Comparison of ENCODE assay signal across 20 cellular contexts in the genomic region with DNA sequence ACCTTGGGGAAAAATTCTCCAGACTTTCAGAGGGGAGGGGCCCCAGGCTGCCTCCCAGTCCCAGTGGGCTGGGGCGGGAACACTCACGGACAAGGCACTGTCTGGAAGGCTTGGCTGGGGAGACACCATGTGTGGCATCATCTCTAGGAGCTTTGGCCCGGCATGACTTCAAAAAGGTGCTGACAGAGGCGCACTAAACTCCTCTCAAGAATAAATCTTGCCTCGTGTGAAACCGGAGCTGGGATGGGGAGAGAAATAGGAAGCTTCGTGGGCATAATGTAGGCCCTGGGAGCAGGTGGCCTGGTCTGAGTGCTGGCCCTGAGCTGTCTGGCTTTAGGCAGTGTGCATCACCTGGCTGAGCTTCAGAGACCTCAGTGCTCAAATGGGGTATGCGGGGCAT. TPM values are rescaled to one million over a fixed set of nuclear protein-coding genes. Genes with fewer than 3 reads are reported as not detected.
"Had no signal": no experiment of that assay in that cellular context is flagged by ENCODE, and none has a peak within 500 bp of the region (broad histone marks: within the 10 kb centered on the region; RNA-seq: fewer than 3 reads in every experiment).

No MANE protein-coding gene starts in this region.

- H3K4me3 Mint-ChIP-seq: naive thymus-derived CD4-positive, alpha-beta T cell; type B pancreatic cell had no signal

- H3K4me3 ChIP-seq: colonic mucosa, heart left ventricle, prostate gland, skin epidermis, suprapubic skin, thyroid gland had no signal

- ATAC-seq: foreskin keratinocyte; heart left ventricle; left colon; naive thymus-derived CD4-positive, alpha-beta T cell; sciatic nerve had no signal

- H3K4me1 ChIP-seq: colonic mucosa, foreskin keratinocyte, parathyroid adenoma, prostate gland had no signal

- H3K9ac ChIP-seq: parathyroid adenoma had no signal

- H2AFZ ChIP-seq: parathyroid adenoma had no signal

- H3K9me3 Mint-ChIP-seq: naive thymus-derived CD4-positive, alpha-beta T cell; type B pancreatic cell had no signal

- H3K79me2 ChIP-seq: parathyroid adenoma had no signal

- DNase-seq: cerebellar nuclear complex; colonic mucosa; dermis blood vessel endothelial cell; erythroblast; foreskin keratinocyte; heart left ventricle; hippocampal formation; left colon; mesendoderm; naive thymus-derived CD4-positive, alpha-beta T cell; retina; stimulated activated CD4-positive, alpha-beta T cell treated with anti-CD3 and anti-CD28 coated beads, Interleukin-12 subunit alpha, Interleukin-12 subunit beta, amount 100 ng/mL, for 4 hours; stimulated activated naive CD4-positive, alpha-beta T cell treated with Interleukin-2 at 50 U/mL for 16 hours; thyroid gland had no signal

- H3K36me3 Mint-ChIP-seq: naive thymus-derived CD4-positive, alpha-beta T cell; type B pancreatic cell had no signal

- H3K36me3 ChIP-seq: colonic mucosa, prostate gland, suprapubic skin, thyroid gland had no signal

- H3K27me3 ChIP-seq: colonic mucosa, thyroid gland had no signal

- H3K9me3 ChIP-seq: colonic mucosa, heart left ventricle, prostate gland, suprapubic skin, thyroid gland had no signal

- H3K27ac ChIP-seq: colonic mucosa, foreskin keratinocyte, heart left ventricle, parathyroid adenoma, prostate gland, skin epidermis, suprapubic skin, thyroid gland had no signal

- H3K27ac Mint-ChIP-seq: naive thymus-derived CD4-positive, alpha-beta T cell; type B pancreatic cell had no signal

RNA-seq across cellular contexts. Expression of a gene that starts 5.7 kb away (rescaled TPM):
- total RNA-seq: foreskin keratinocyte had no signal
